1 cellular context compared by ENCODE assay signal in genomic region chr17:55273579-55274370, GRCh38.
TF ChIP-seq lines count a peak whose summit lies in the region.

No MANE protein-coding gene starts in this region.

TF ChIP-seq in HepG2, 621 proteins besides CTCF, POLR2A, EP300 and RAD21 (continued from another document and continues in another):
- TF ChIP-seq PRMT3 (CRISPR knock-in tag; IDR thresholded peaks at IDR 0.05; ENCODE audit: borderline replicate concordance, low read depth) (no peak), KAT2B (IDR thresholded peaks at IDR 0.05; ENCODE audit: borderline replicate concordance, low read depth, low read length) (no peak), RBM22 (optimal IDR thresholded peaks at IDR 0.05; ENCODE audit: low read length) (peak; percentile 56), ZNF772 (CRISPR knock-in tag; IDR thresholded peaks at IDR 0.05) (peak; percentile 88), MED1 (CRISPR knock-in tag; IDR thresholded peaks at IDR 0.05) (no peak; the same call in none of the 2 replicates), BRF2 (CRISPR knock-in tag; IDR thresholded peaks at IDR 0.05) (0 out of 2 replicates have a peak, but pooled peaks have one; percentile 4), GATA4 (IDR thresholded peaks at IDR 0.05; ENCODE audit: borderline replicate concordance, low read depth) (no peak), RAD51 (IDR thresholded peaks at IDR 0.05; ENCODE audit: borderline replicate concordance) (no peak), SRSF1 (optimal IDR thresholded peaks at IDR 0.05; ENCODE audit: low read depth, low read length) (peak; percentile 34), NAIF1 (CRISPR knock-in tag; IDR thresholded peaks at IDR 0.05; ENCODE audit: borderline replicate concordance) (0 out of 2 replicates have a peak, but pooled peaks have one; percentile 42), ZBTB7A (CRISPR knock-in tag; IDR thresholded peaks at IDR 0.05) (peak; percentile 70; the same call in 1 of the 2 replicates), ZNF17 (CRISPR knock-in tag; IDR thresholded peaks at IDR 0.05) (no peak), ZNF484 (CRISPR knock-in tag; IDR thresholded peaks at IDR 0.05; ENCODE audit: borderline replicate concordance, low read depth) (0 out of 2 replicates have a peak, but pooled peaks have one; percentile 67), ZBTB1 (CRISPR knock-in tag; IDR thresholded peaks at IDR 0.05; ENCODE audit: borderline replicate concordance) (no peak), ZNF343 (CRISPR knock-in tag; IDR thresholded peaks at IDR 0.05) (0 out of 2 replicates have a peak, but pooled peaks have one; percentile 38), ZFP36 (IDR thresholded peaks at IDR 0.05; ENCODE audit: borderline replicate concordance, low read depth, low read length, partially characterized antibody) (no peak), ZBTB49 (CRISPR knock-in tag; IDR thresholded peaks at IDR 0.05; ENCODE audit: borderline replicate concordance) (no peak), ZNF747 (CRISPR knock-in tag; IDR thresholded peaks at IDR 0.05; ENCODE audit: borderline replicate concordance) (peak; percentile 78; the same call in 1 of the 2 replicates), FOXA3 (CRISPR knock-in tag; IDR thresholded peaks at IDR 0.05) (peak; percentile 28; the same call in 1 of the 2 replicates), HIVEP1 (CRISPR knock-in tag; IDR thresholded peaks at IDR 0.05) (peak; percentile 86), SIN3A (IDR thresholded peaks at IDR 0.05; ENCODE audit: borderline replicate concordance, low read depth, low read length) (0 out of 2 replicates have a peak, but pooled peaks have one; percentile 44), KDM5B (CRISPR knock-in tag; IDR thresholded peaks at IDR 0.05; ENCODE audit: borderline replicate concordance) (peak; percentile 91; the same call in 1 of the 2 replicates), ZBTB21 (CRISPR knock-in tag; IDR thresholded peaks at IDR 0.05) (no peak), TEF (CRISPR knock-in tag; IDR thresholded peaks at IDR 0.05) (no peak), MNT (IDR thresholded peaks at IDR 0.05) (peak; percentile 65), SOX13 (IDR thresholded peaks at IDR 0.05) (no peak), SOX13 (CRISPR knock-in tag; conservative IDR thresholded peaks at IDR 0.05 in 1 of 2, IDR thresholded peaks at IDR 0.05 in 1 of 2) (no peak), NFIC (IDR thresholded peaks at IDR 0.05; ENCODE audit: low read length) (no peak), ZC3H4 (CRISPR knock-in tag; IDR thresholded peaks at IDR 0.05; ENCODE audit: borderline replicate concordance) (0 out of 2 replicates have a peak, but pooled peaks have one; percentile 57), HOMEZ (CRISPR knock-in tag; IDR thresholded peaks at IDR 0.05; ENCODE audit: low read depth) (no peak), TEAD3 (CRISPR knock-in tag; optimal IDR thresholded peaks at IDR 0.05; ENCODE audit: borderline replicate concordance) (peak; percentile 35), POLR2AphosphoS2 (IDR thresholded peaks at IDR 0.05; ENCODE audit: low read depth, low read length) (peak; percentile 3; the same call in 1 of the 2 replicates), AHR (CRISPR knock-in tag; IDR thresholded peaks at IDR 0.05) (no peak; the same call in 1 of the 2 replicates), DBP (CRISPR knock-in tag; IDR thresholded peaks at IDR 0.05; ENCODE audit: not compliant biosample characterization) (no peak), ZNF678 (CRISPR knock-in tag; IDR thresholded peaks at IDR 0.05) (0 out of 2 replicates have a peak, but pooled peaks have one; percentile 55), POGK (CRISPR knock-in tag; conservative IDR thresholded peaks at IDR 0.05) (0 out of 2 replicates have a peak, but pooled peaks have one; percentile 22), YY1 (IDR thresholded peaks at IDR 0.05; ENCODE audit: insufficient read depth, insufficient replicate concordance, low read depth, low read length) (no peak), MYPOP (CRISPR knock-in tag; IDR thresholded peaks at IDR 0.05) (no peak)
- TF ChIP-seq, protein P1, sequence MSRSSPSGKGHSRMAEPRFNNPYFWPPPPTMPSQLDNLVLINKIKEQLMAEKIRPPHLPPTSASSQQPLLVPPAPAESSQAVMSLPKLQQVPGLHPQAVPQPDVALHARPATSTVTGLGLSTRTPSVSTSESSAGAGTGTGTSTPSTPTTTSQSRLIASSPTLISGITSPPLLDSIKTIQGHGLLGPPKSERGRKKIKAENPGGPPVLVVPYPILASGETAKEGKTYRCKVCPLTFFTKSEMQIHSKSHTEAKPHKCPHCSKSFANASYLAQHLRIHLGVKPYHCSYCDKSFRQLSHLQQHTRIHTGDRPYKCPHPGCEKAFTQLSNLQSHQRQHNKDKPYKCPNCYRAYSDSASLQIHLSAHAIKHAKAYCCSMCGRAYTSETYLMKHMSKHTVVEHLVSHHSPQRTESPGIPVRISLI (CRISPR knock-in tag; IDR thresholded peaks at IDR 0.05; ENCODE audit: borderline replicate concordance), result peak; percentile 97
- TF ChIP-seq, protein P2, sequence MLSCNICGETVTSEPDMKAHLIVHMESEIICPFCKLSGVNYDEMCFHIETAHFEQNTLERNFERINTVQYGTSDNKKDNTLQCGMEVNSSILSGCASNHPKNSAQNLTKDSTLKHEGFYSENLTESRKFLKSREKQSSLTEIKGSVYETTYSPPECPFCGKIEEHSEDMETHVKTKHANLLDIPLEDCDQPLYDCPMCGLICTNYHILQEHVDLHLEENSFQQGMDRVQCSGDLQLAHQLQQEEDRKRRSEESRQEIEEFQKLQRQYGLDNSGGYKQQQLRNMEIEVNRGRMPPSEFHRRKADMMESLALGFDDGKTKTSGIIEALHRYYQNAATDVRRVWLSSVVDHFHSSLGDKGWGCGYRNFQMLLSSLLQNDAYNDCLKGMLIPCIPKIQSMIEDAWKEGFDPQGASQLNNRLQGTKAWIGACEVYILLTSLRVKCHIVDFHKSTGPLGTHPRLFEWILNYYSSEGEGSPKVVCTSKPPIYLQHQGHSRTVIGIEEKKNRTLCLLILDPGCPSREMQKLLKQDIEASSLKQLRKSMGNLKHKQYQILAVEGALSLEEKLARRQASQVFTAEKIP (CRISPR knock-in tag; IDR thresholded peaks at IDR 0.05; ENCODE audit: borderline replicate concordance), result no peak
- TF ChIP-seq, protein P3, sequence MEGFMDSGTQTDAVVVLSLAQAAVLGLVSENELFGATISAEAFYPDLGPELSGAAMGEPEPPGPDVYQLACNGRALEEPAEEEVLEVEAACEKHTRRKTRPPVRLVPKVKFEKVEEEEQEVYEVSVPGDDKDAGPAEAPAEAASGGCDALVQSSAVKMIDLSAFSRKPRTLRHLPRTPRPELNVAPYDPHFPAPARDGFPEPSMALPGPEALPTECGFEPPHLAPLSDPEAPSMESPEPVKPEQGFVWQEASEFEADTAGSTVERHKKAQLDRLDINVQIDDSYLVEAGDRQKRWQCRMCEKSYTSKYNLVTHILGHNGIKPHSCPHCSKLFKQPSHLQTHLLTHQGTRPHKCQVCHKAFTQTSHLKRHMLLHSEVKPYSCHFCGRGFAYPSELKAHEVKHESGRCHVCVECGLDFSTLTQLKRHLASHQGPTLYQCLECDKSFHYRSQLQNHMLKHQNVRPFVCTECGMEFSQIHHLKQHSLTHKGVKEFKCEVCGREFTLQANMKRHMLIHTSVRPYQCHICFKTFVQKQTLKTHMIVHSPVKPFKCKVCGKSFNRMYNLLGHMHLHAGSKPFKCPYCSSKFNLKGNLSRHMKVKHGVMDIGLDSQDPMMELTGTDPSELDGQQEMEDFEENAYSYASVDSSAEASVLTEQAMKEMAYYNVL (CRISPR knock-in tag; IDR thresholded peaks at IDR 0.05; ENCODE audit: borderline replicate concordance), result 0 out of 2 replicates have a peak, but pooled peaks have one; percentile 13
